8 cellular contexts compared by ENCODE assay signal in genomic region chr19:13163609-13164364, GRCh38. TPM values are rescaled to one million over a fixed set of nuclear protein-coding genes. Genes with fewer than 3 reads are reported as not detected.
DNase-seq lines count a peak whose midpoint lies in the region; ATAC-seq, FAIRE-seq and TF ChIP-seq lines count a peak whose summit lies in the region.

No MANE protein-coding gene starts in this region.

- peak overlapping the region; percentile 83 for H3K4me2 ChIP-seq in skeletal muscle satellite cell (ENCODE audit: low read length)

- no peaks in the 10 kb centered on the region for H3K9me3 Mint-ChIP-seq in IgD-negative memory B cell
- H3K9me3 Mint-ChIP-seq in T-helper 1 cell treated with Interleukin-12 subunit alpha and Interleukin-12 subunit beta and Interleukin-4 antibody, amounts not matched to agents 30 μg/mL and 1 μg/mL, for 36 hours, result no peaks in the 10 kb centered on the region

- H3K4me1 Mint-ChIP-seq in IgD-negative memory B cell, result peaks cover 33 to 44% (median 39%) of the 10 kb centered on the region in 3 donors
- H3K4me1 Mint-ChIP-seq in T-helper 1 cell treated with Interleukin-12 subunit alpha and Interleukin-12 subunit beta and Interleukin-4 antibody, amounts not matched to agents 30 μg/mL and 1 μg/mL, for 36 hours (ENCODE audit: low read depth), result peaks cover 45% of the 10 kb centered on the region

- DNase-seq in COLO829 (ENCODE audit: low spot score), result peak; percentile 82
- DNase-seq in bronchial epithelial cell (ENCODE audit: low read depth), result no peak
- peak; percentile 57 for DNase-seq in iPS-NIHi7 (ENCODE audit: extremely low spot score)
- DNase-seq in NCI-H2107 treated with DMSO at 0.1 percent for 48 hours (lab: John Stamatoyannopoulos, UW; ENCODE audit: unreplicated experiment), result no peak

- FAIRE-seq in bronchial epithelial cell (lab: Jason Lieb, UNC), result no peak

- H3K27me3 ChIP-seq in bronchial epithelial cell (ENCODE audit: control insufficient read depth, insufficient read depth, low read length) (no peaks in the 10 kb centered on the region), skeletal muscle satellite cell (ENCODE audit: control insufficient read depth, insufficient read depth, low read length) (no peaks in the 10 kb centered on the region)

- H3K4me3 ChIP-seq in bronchial epithelial cell (ENCODE audit: low read depth, low read length), result peak overlapping the region; percentile 19
- H3K4me3 ChIP-seq in skeletal muscle satellite cell (ENCODE audit: low read length), result peak overlapping the region; percentile 58

- peak overlapping the region; percentile 75 for H3K9ac ChIP-seq in skeletal muscle satellite cell (ENCODE audit: low read depth, low read length)

- peak overlapping the region; percentile 82 to 96 (median 96) for H3K27ac Mint-ChIP-seq in IgD-negative memory B cell
- H3K27ac Mint-ChIP-seq in T-helper 1 cell treated with Interleukin-12 subunit alpha and Interleukin-12 subunit beta and Interleukin-4 antibody, amounts not matched to agents 30 μg/mL and 1 μg/mL, for 36 hours, result peak overlapping the region; percentile 93

- no peaks in the 10 kb centered on the region for H3K9me3 ChIP-seq in skeletal muscle satellite cell (replicated peaks; ENCODE audit: low read length)

- H3K4me1 ChIP-seq in skeletal muscle satellite cell (ENCODE audit: control insufficient read depth, insufficient read depth, low read length), result peaks cover 52% of the 10 kb centered on the region

- no peak for TF ChIP-seq CTCF in bronchial epithelial cell (IDR thresholded peaks at IDR 0.05; ENCODE audit: insufficient read depth, low read length, severe bottlenecking)

- ATAC-seq in GM18517 (IDR thresholded peaks at IDR 0.05; ENCODE audit: unreplicated experiment), result no peak

- H3K4me3 Mint-ChIP-seq in IgD-negative memory B cell, result peak overlapping the region; percentile 85 to 95 (median 90)
- peak overlapping the region; percentile 81 for H3K4me3 Mint-ChIP-seq in T-helper 1 cell treated with Interleukin-12 subunit alpha and Interleukin-12 subunit beta and Interleukin-4 antibody, amounts not matched to agents 30 μg/mL and 1 μg/mL, for 36 hours

- H3K36me3 ChIP-seq in bronchial epithelial cell (ENCODE audit: control insufficient read depth, insufficient read depth, low read length), result no peaks in the 10 kb centered on the region
- no peaks in the 10 kb centered on the region for H3K36me3 ChIP-seq in skeletal muscle satellite cell (ENCODE audit: insufficient read depth, low read length)

- H3K27me3 Mint-ChIP-seq in IgD-negative memory B cell, result no peaks in the 10 kb centered on the region
- no peaks in the 10 kb centered on the region for H3K27me3 Mint-ChIP-seq in T-helper 1 cell treated with Interleukin-12 subunit alpha and Interleukin-12 subunit beta and Interleukin-4 antibody, amounts not matched to agents 30 μg/mL and 1 μg/mL, for 36 hours (ENCODE audit: low read depth)

- H3K36me3 Mint-ChIP-seq in IgD-negative memory B cell, result peaks cover 2% of the 10 kb centered on the region
- H3K36me3 Mint-ChIP-seq in T-helper 1 cell treated with Interleukin-12 subunit alpha and Interleukin-12 subunit beta and Interleukin-4 antibody, amounts not matched to agents 30 μg/mL and 1 μg/mL, for 36 hours (ENCODE audit: low read depth), result peaks cover 3% of the 10 kb centered on the region

RNA-seq across cellular contexts. Expression of gene IER2, which starts 13.6 kb away (rescaled TPM):
- polyA plus RNA-seq in IgD-negative memory B cell, result 350 TPM
- 32.1 and 35.2 TPM in 2 replicates for total RNA-seq in bronchial epithelial cell
- 17.2 and 21.0 TPM in 2 replicates for total RNA-seq in skeletal muscle satellite cell (2012; rRNA removed)

RNA-seq across cellular contexts. Expression of gene STX10, which starts 13.6 kb away (rescaled TPM):
- polyA plus RNA-seq in IgD-negative memory B cell, result 52.8 TPM
- total RNA-seq in bronchial epithelial cell, result 68.4 and 75.3 TPM in 2 replicates
- total RNA-seq in skeletal muscle satellite cell (2012; rRNA removed), result 67.5 and 72.2 TPM in 2 replicates

RNA-seq across cellular contexts. Expression of gene NACC1, which starts 45.7 kb away (rescaled TPM):
- 2.7 TPM for polyA plus RNA-seq in IgD-negative memory B cell
- total RNA-seq in bronchial epithelial cell, result 20.3 and 46.6 TPM in 2 replicates
- 84.7 and 112 TPM in 2 replicates for total RNA-seq in skeletal muscle satellite cell (2012; rRNA removed)

RNA-seq across cellular contexts. Expression of gene TRMT1, which starts 47.2 kb away (rescaled TPM):
- 30.7 TPM for polyA plus RNA-seq in IgD-negative memory B cell
- 28.0 and 40.5 TPM in 2 replicates for total RNA-seq in bronchial epithelial cell
- 40.4 and 49.2 TPM in 2 replicates for total RNA-seq in skeletal muscle satellite cell (2012; rRNA removed)

Comparison
In these comparisons a context has a peak if more than half of its experiments do, and no peak if none do; other contexts are left out.
1. DNase-seq: peak in COLO829 (single experiment) and iPS-NIHi7 (single experiment); none in bronchial epithelial cell (single experiment) and NCI-H2107 treated with DMSO at 0.1 percent for 48 hours (single experiment).